17 cellular contexts compared by ENCODE assay signal in the genomic region with DNA sequence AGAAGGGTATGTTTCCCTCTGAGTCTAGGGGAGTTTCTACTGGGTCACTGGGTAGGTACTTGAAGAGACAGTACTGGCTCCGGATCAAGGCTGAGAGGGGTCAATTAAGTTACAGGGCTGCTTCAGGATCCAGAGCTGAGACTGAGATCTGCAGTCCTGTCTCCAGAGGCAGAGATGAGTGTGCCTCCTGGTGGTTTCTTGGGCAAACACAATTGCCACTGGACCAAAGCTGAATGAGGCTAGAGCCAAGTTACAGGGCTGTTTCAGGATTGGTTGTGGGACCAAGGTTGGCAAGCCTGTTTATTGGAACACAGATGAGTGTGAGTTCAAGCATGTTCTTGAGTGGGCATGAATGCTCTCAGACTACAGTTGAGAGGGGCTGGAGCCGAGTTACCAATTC.
DNase-seq lines count a peak whose midpoint lies in the region; ATAC-seq and TF ChIP-seq lines count a peak whose summit lies in the region.
"Had no signal": no experiment of that assay in that cellular context is flagged by ENCODE, and none has a peak within 500 bp of the region (broad histone marks: within the 10 kb centered on the region; RNA-seq: fewer than 3 reads in every experiment).

No MANE protein-coding gene starts in this region.

- peaks cover 3% of the 10 kb centered on the region for H3K36me3 ChIP-seq in neural progenitor cell
- H3K36me3 ChIP-seq: gastroesophageal sphincter, right atrium auricular region had no signal

- H3K79me2 ChIP-seq in neural progenitor cell (ENCODE audit: low read depth), result peaks cover 11% of the 10 kb centered on the region

- peaks cover 6% of the 10 kb centered on the region for H3K9me3 ChIP-seq in neural progenitor cell (ENCODE audit: low read depth)
- H3K9me3 ChIP-seq: right atrium auricular region had no signal

- no peak overlapping the region for H3K4me3 Mint-ChIP-seq in neural progenitor cell
- H3K4me3 Mint-ChIP-seq: activated T-cell treated with anti-CD3 and anti-CD28 coated beads, Interleukin-2, amount 50 U/mL, for 4 hours; CD14-positive monocyte; central memory CD8-positive, alpha-beta T cell had no signal

- peaks cover 12% of the 10 kb centered on the region for H4K20me1 ChIP-seq in neural progenitor cell (ENCODE audit: low read depth)

- no peaks in the 10 kb centered on the region for H3F3A ChIP-seq in neural progenitor cell (ENCODE audit: low read depth)

- no peak for DNase-seq in GM12864 (ENCODE audit: low read depth)
- DNase-seq in M059J (ENCODE audit: low read depth), result peak; percentile 8
- peak; percentile 22 for DNase-seq in choroid plexus epithelial cell (ENCODE audit: low read depth)
- DNase-seq in neural progenitor cell (ENCODE audit: low spot score), result peak; percentile 36
- no peak for DNase-seq in NCI-H2171 treated with DMSO at 0.1 percent for 48 hours (lab: John Stamatoyannopoulos, UW)
- DNase-seq: activated CD4-positive, alpha-beta T cell treated with anti-CD3 and anti-CD28 coated beads, Interleukin-2, amount 50 U/mL, for 48 hours; activated T-cell treated with anti-CD3 and anti-CD28 coated beads, Interleukin-2, amount 50 U/mL, for 4 hours; KG1; NCI-H1436; NCI-H510A treated with DMSO at 0.1 percent for 48 hours had no signal

- no peak overlapping the region for H3K9ac ChIP-seq in neural progenitor cell

- no peak overlapping the region for H3K27ac Mint-ChIP-seq in neural progenitor cell
- H3K27ac Mint-ChIP-seq: CD14-positive monocyte had no signal

- H3K27me3 ChIP-seq in neural progenitor cell, result no peaks in the 10 kb centered on the region
- H3K27me3 ChIP-seq: gastroesophageal sphincter, right atrium auricular region had no signal

- no peaks in the 10 kb centered on the region for H3K4me1 ChIP-seq in neural progenitor cell
- H3K4me1 ChIP-seq: gastroesophageal sphincter, right atrium auricular region had no signal

- TF ChIP-seq CTCF in GM12864 (IDR thresholded peaks at IDR 0.05; ENCODE audit: low read depth, low read length, missing control alignments) (peak; percentile 21), choroid plexus epithelial cell (conservative IDR thresholded peaks at IDR 0.05; ENCODE audit: low read depth, low read length) (peak; percentile 50), neural progenitor cell (IDR thresholded peaks at IDR 0.05) (peak; percentile 45)

- H3K27me3 Mint-ChIP-seq in neural progenitor cell (ENCODE audit: insufficient read depth, low read depth), result peaks cover 2% of the 10 kb centered on the region

- H3K27ac ChIP-seq in neural progenitor cell, result no peak overlapping the region
- H3K27ac ChIP-seq: gastroesophageal sphincter, right atrium auricular region had no signal

- ATAC-seq in GM21360 (IDR thresholded peaks at IDR 0.05; ENCODE audit: unreplicated experiment), result no peak
- ATAC-seq in GM21390 (IDR thresholded peaks at IDR 0.05; ENCODE audit: unreplicated experiment), result no peak
- ATAC-seq: activated T-cell treated with anti-CD3 and anti-CD28 coated beads, Interleukin-2, amount 50 U/mL, for 4 hours; gastroesophageal sphincter; SK-N-SH treated with all-trans-retinoic acid at 6 μM for 48 hours had no signal

- H3K36me3 Mint-ChIP-seq in neural progenitor cell, result no peaks in the 10 kb centered on the region
- H3K36me3 Mint-ChIP-seq: CD14-positive monocyte had no signal

- H3K9me3 Mint-ChIP-seq in neural progenitor cell, result peaks cover 7% of the 10 kb centered on the region

- H3K4me3 ChIP-seq in GM12864 (ENCODE audit: low read depth, low read length) (no peak overlapping the region), choroid plexus epithelial cell (ENCODE audit: low read depth, low read length) (no peak overlapping the region), neural progenitor cell (no peak overlapping the region)
- H3K4me3 ChIP-seq: gastroesophageal sphincter, right atrium auricular region had no signal

- H3K4me1 Mint-ChIP-seq in neural progenitor cell, result no peaks in the 10 kb centered on the region
- H3K4me1 Mint-ChIP-seq: CD14-positive monocyte; central memory CD8-positive, alpha-beta T cell had no signal

- H3K4me2 ChIP-seq in neural progenitor cell, result no peak overlapping the region

- no peak overlapping the region for H2AFZ ChIP-seq in neural progenitor cell (replicated peaks)

Comparison
In these comparisons a context has a peak if more than half of its experiments do, and no peak if none do; other contexts are left out.
1. DNase-seq: peak in M059J (single experiment), choroid plexus epithelial cell (single experiment) and neural progenitor cell (single experiment); none in GM12864 (single experiment) and NCI-H2171 treated with DMSO at 0.1 percent for 48 hours (single experiment).
2. Peak in every context shown above with its lines, with median percentiles within 50 percentile points of each other: CTCF ChIP-seq.